In the genomic region with DNA sequence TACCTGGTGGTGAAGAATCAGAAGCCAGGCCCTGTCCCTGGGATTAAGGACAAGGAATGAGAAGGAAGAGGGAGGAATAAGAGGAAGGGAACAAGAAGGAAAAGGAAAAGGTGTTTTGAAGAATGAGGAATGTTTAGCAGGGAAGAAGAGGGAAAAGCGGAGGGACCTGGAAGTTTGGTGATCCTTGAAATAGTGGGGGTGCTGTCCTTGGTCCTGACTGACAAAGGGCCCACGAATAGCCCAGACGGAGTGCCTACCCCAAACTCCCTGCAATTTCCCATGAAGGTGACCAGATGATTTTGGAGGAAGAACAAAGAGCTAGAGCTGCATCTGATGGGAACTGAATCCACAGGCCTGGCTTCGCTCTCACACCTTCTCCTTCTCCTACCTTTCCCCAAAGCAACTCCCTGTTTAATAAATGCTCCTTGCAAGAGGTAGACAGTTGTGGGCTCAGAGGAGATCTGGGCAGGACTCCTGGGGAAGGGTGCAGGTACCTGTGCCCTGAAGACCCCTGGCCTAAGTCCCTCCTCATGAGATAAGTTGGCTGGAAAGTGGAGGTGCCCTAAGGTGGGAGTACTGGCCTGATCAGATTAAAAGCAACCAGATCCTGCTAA, we compare ENCODE assay signal across 2 cellular contexts.
A peak's percentile ranks its signal among the peaks of the same experiment; 100 is the strongest.
TF ChIP-seq lines count a peak whose summit lies in the region.

No MANE protein-coding gene starts in this region.

TF ChIP-seq in H1, 55 proteins besides CTCF, POLR2A, EP300 and RAD21:
- TF ChIP-seq SIN3A (conservative IDR thresholded peaks at IDR 0.05 in 1 of 2, IDR thresholded peaks at IDR 0.05 in 1 of 2; ENCODE audit: low read depth in 1 of 2, low read length in 2 of 2) = 0 out of 4 replicates have a peak, but pooled peaks have one; percentile 54 to 69
- TF ChIP-seq TEAD4 (IDR thresholded peaks at IDR 0.05; ENCODE audit: low read depth, low read length) = peak; percentile 41; the same call in 1 of the 2 replicates
- TF ChIP-seq CBX8 (IDR thresholded peaks at IDR 0.05; ENCODE audit: borderline replicate concordance, low read depth, low read length) = no peak
- no peak for TF ChIP-seq RBBP5 (IDR thresholded peaks at IDR 0.05; ENCODE audit: borderline replicate concordance, low read depth, low read length)
- TF ChIP-seq SRF (IDR thresholded peaks at IDR 0.05; ENCODE audit: low read depth, low read length) = no peak
- no peak for TF ChIP-seq SP2 (IDR thresholded peaks at IDR 0.05; ENCODE audit: low read length)
- TF ChIP-seq GABPA (IDR thresholded peaks at IDR 0.05; ENCODE audit: borderline replicate concordance, insufficient read depth, low read length) = no peak
- no peak for TF ChIP-seq SIRT6 (IDR thresholded peaks at IDR 0.05; ENCODE audit: low read length)
- no peak for TF ChIP-seq POU5F1 (IDR thresholded peaks at IDR 0.05; ENCODE audit: low read depth, low read length)
- TF ChIP-seq CHD1 (IDR thresholded peaks at IDR 0.05; ENCODE audit: low read depth, low read length) = no peak
- TF ChIP-seq CEBPB (IDR thresholded peaks at IDR 0.05; ENCODE audit: low read depth, low read length) = no peak
- no peak for TF ChIP-seq POLR2AphosphoS5 (IDR thresholded peaks at IDR 0.05; ENCODE audit: low read depth, low read length)

TF ChIP-seq in liver, 16 proteins besides CTCF, POLR2A, EP300 and RAD21:
- TF ChIP-seq EGR1 (IDR thresholded peaks at IDR 0.05; ENCODE audit: low read depth in 2 of 2) = no peak
- TF ChIP-seq, protein P1, sequence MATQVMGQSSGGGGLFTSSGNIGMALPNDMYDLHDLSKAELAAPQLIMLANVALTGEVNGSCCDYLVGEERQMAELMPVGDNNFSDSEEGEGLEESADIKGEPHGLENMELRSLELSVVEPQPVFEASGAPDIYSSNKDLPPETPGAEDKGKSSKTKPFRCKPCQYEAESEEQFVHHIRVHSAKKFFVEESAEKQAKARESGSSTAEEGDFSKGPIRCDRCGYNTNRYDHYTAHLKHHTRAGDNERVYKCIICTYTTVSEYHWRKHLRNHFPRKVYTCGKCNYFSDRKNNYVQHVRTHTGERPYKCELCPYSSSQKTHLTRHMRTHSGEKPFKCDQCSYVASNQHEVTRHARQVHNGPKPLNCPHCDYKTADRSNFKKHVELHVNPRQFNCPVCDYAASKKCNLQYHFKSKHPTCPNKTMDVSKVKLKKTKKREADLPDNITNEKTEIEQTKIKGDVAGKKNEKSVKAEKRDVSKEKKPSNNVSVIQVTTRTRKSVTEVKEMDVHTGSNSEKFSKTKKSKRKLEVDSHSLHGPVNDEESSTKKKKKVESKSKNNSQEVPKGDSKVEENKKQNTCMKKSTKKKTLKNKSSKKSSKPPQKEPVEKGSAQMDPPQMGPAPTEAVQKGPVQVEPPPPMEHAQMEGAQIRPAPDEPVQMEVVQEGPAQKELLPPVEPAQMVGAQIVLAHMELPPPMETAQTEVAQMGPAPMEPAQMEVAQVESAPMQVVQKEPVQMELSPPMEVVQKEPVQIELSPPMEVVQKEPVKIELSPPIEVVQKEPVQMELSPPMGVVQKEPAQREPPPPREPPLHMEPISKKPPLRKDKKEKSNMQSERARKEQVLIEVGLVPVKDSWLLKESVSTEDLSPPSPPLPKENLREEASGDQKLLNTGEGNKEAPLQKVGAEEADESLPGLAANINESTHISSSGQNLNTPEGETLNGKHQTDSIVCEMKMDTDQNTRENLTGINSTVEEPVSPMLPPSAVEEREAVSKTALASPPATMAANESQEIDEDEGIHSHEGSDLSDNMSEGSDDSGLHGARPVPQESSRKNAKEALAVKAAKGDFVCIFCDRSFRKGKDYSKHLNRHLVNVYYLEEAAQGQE (IDR thresholded peaks at IDR 0.05) = peak; percentile 99
